32 cellular contexts compared by ENCODE assay signal in genomic region chr11:59365621-59366020, GRCh38. TPM values are rescaled to one million over a fixed set of nuclear protein-coding genes. Genes with fewer than 3 reads are reported as not detected.
"Had no signal": no experiment of that assay in that cellular context is flagged by ENCODE, and none has a peak within 500 bp of the region (broad histone marks: within the 10 kb centered on the region; RNA-seq: fewer than 3 reads in every experiment).

No MANE protein-coding gene starts in this region.

- H3K36me3 ChIP-seq: ascending aorta, cardiac muscle cell had no signal

- H3K4me3 ChIP-seq: ascending aorta, cardiac muscle cell had no signal

- H3K27me3 ChIP-seq: ascending aorta, cardiac muscle cell had no signal

- ATAC-seq: activated CD8-positive, alpha-beta memory T cell treated with anti-CD3 and anti-CD28 coated beads, Interleukin-2, amount 10 ng/mL, durations not matched to agents 7 days and 5 days; activated CD8-positive, alpha-beta T cell treated with anti-CD3 and anti-CD28 coated beads, Interleukin-2, amount 10 ng/mL, durations not matched to agents 7 days and 5 days; activated naive CD8-positive, alpha-beta T cell treated with anti-CD3 and anti-CD28 coated beads, Interleukin-2, amount 50 U/mL, for 24 hours had no signal

- FAIRE-seq: TTC549 had no signal

- H3K27ac ChIP-seq: ascending aorta, cardiac muscle cell, VCaP had no signal

- H3K4me1 ChIP-seq: ascending aorta had no signal

- DNase-seq: activated B cell treated with CpG ODN at 0.5 μM for 24 hours; activated CD4-positive, alpha-beta memory T cell treated with anti-CD3 and anti-CD28 coated beads, Interleukin-2, amount 10 ng/mL, durations not matched to agents 7 days and 5 days; activated CD4-positive, alpha-beta T cell treated with anti-CD3 and anti-CD28 coated beads for 48 hours; activated CD4-positive, alpha-beta T cell treated with anti-CD3 and anti-CD28 coated beads, Interleukin-2, amount 10 ng/mL, durations not matched to agents 7 days and 5 days; activated CD4-positive, alpha-beta T cell treated with anti-CD3 and anti-CD28 coated beads, Interleukin-2, amount 50 U/mL, for 48 hours; activated CD4-positive, CD25-positive, alpha-beta regulatory T cell treated with anti-CD3 and anti-CD28 coated beads, Interleukin-2, amount 50 U/mL, for 72 hours; activated CD8-positive, alpha-beta memory T cell treated with anti-CD3 and anti-CD28 coated beads for 24 hours; activated CD8-positive, alpha-beta memory T cell treated with anti-CD3 and anti-CD28 coated beads, Interleukin-2, amount 10 ng/mL, durations not matched to agents 7 days and 5 days; activated CD8-positive, alpha-beta memory T cell treated with anti-CD3 and anti-CD28 coated beads, Interleukin-2, amount 50 U/mL, for 48 hours; activated CD8-positive, alpha-beta T cell treated with anti-CD3 and anti-CD28 coated beads, Interleukin-2, amount 10 ng/mL, durations not matched to agents 7 days and 5 days; activated effector memory CD4-positive, alpha-beta T cell treated with Interleukin-2 at 50 U/mL for 16 hours; activated gamma-delta T cell; activated naive CD4-positive, alpha-beta T cell treated with anti-CD3 and anti-CD28 coated beads, Interleukin-2, amount 10 ng/mL, durations not matched to agents 7 days and 5 days; activated naive CD4-positive, alpha-beta T cell treated with Interleukin-2 at 50 U/mL for 16 hours; activated naive CD8-positive, alpha-beta T cell treated with anti-CD3 and anti-CD28 coated beads, Interleukin-2, amount 10 ng/mL, durations not matched to agents 7 days and 5 days; activated naive CD8-positive, alpha-beta T cell treated with anti-CD3 and anti-CD28 coated beads, Interleukin-2, amount 50 U/mL, for 24 hours; activated T-cell treated with anti-CD3 and anti-CD28 coated beads, Interleukin-2, amount 50 U/mL, for 24 hours; activated T-cell treated with anti-CD3 and anti-CD28 coated beads, Interleukin-2, amount 50 U/mL, for 48 hours; amygdala; anterior cingulate cortex; caudate nucleus; cerebellar nuclear complex; T-helper 2 cell; T-helper 9 cell had no signal

RNA-seq across cellular contexts. Expression of gene OR5AN1, which starts 6.9 kb away (rescaled TPM):
- total RNA-seq: activated B cell treated with CpG ODN at 0.5 μM for 24 hours; activated CD4-positive, alpha-beta memory T cell treated with anti-CD3 and anti-CD28 coated beads, Interleukin-2, amount 10 ng/mL, durations not matched to agents 7 days and 5 days; activated CD4-positive, alpha-beta T cell treated with anti-CD3 and anti-CD28 coated beads, Interleukin-2, amount 10 ng/mL, durations not matched to agents 7 days and 5 days; activated CD8-positive, alpha-beta memory T cell treated with anti-CD3 and anti-CD28 coated beads, Interleukin-2, amount 10 ng/mL, durations not matched to agents 7 days and 5 days; activated CD8-positive, alpha-beta T cell treated with anti-CD3 and anti-CD28 coated beads, Interleukin-2, amount 10 ng/mL, durations not matched to agents 7 days and 5 days; activated naive CD8-positive, alpha-beta T cell treated with anti-CD3 and anti-CD28 coated beads, Interleukin-2, amount 10 ng/mL, durations not matched to agents 7 days and 5 days; activated T-helper 2 cell treated with anti-CD3 and anti-CD28 coated beads, Interferon-gamma antibody, Interleukin-2, Interleukin-4, amounts not matched to agents 10 μg/mL and 5 μg/mL and 100 μg/mL, durations not matched to agents 14 hours and 24 hours and 36 hours; ascending aorta; bronchial epithelial cell; cardiac muscle cell; chondrocyte had no signal
- polyA plus RNA-seq: adipose tissue, cardiac muscle cell had no signal
